ENCODE assay signal across 8 cellular contexts in genomic region chr5:132370241-132370820, GRCh38. TPM values are rescaled to one million over a fixed set of nuclear protein-coding genes. Genes with fewer than 3 reads are reported as not detected.
DNase-seq lines count a peak whose midpoint lies in the region; ATAC-seq, FAIRE-seq and TF ChIP-seq lines count a peak whose summit lies in the region.

No MANE protein-coding gene starts in this region.

- H3K4me1 Mint-ChIP-seq in astrocyte (ENCODE audit: low read depth, unreplicated experiment) = peaks cover 8% of the 10 kb centered on the region

- peak overlapping the region; percentile 98 for H2AFZ ChIP-seq in astrocyte (ENCODE audit: low read depth, low read length)

- H3K4me3 ChIP-seq in HUES6 (ENCODE audit: low read depth, low read length) = peak overlapping the region; percentile 82
- H3K4me3 ChIP-seq in astrocyte (ENCODE audit: insufficient read depth, low read depth, low read length) = peak overlapping the region; percentile 71
- H3K4me3 ChIP-seq in kidney epithelial cell (ENCODE audit: low read depth, low read length) = peak overlapping the region; percentile 62
- peak overlapping the region; percentile 74 to 86 (median 77) for H3K4me3 ChIP-seq in subcutaneous abdominal adipose tissue (ENCODE audit: low read depth in 1 of 5, low read length in 5 of 5)

- ATAC-seq in HG03175 (IDR thresholded peaks at IDR 0.05; ENCODE audit: unreplicated experiment) = no peak

- DNase-seq in astrocyte (ENCODE audit: low read depth) (no peak), kidney epithelial cell (ENCODE audit: low read depth) (no peak), NCI-H69 (lab: John Stamatoyannopoulos, UW) (no peak), COLO668 (lab: John Stamatoyannopoulos, UW; ENCODE audit: unreplicated experiment) (no peak), NCI-H1417 treated with DMSO at 0.1 percent for 48 hours (lab: John Stamatoyannopoulos, UW) (no peak)

- H3K27ac ChIP-seq in HUES6 (ENCODE audit: low read depth, low read length) = no peak overlapping the region
- H3K27ac ChIP-seq in astrocyte (ENCODE audit: low read depth, low read length) = no peak overlapping the region
- peak overlapping the region; percentile 67 for H3K27ac ChIP-seq in subcutaneous abdominal adipose tissue (ENCODE audit: low read depth, low read length)

- no peak overlapping the region for H3K27ac Mint-ChIP-seq in astrocyte (ENCODE audit: unreplicated experiment)

- no peaks in the 10 kb centered on the region for H3K9me3 Mint-ChIP-seq in astrocyte (ENCODE audit: unreplicated experiment)

- peaks cover 3% of the 10 kb centered on the region for H3K36me3 Mint-ChIP-seq in astrocyte (ENCODE audit: low read depth, unreplicated experiment)

- FAIRE-seq in astrocyte (lab: Jason Lieb, UNC) = no peak

- H3K27me3 ChIP-seq in HUES6 (ENCODE audit: control insufficient read depth, insufficient read depth, low read length) (peaks cover 22% of the 10 kb centered on the region), astrocyte (ENCODE audit: insufficient read depth, low read length) (no peaks in the 10 kb centered on the region), kidney epithelial cell (ENCODE audit: control insufficient read depth, insufficient read depth, low read length) (no peaks in the 10 kb centered on the region), subcutaneous abdominal adipose tissue (ENCODE audit: control insufficient read depth in 5 of 5, insufficient read depth in 4 of 5, low read length in 5 of 5) (no peaks in the 10 kb centered on the region)

- no peaks in the 10 kb centered on the region for H3K27me3 Mint-ChIP-seq in astrocyte (ENCODE audit: low read depth, unreplicated experiment)

- TF ChIP-seq CTCF in astrocyte (IDR thresholded peaks at IDR 0.05; ENCODE audit: insufficient read depth, low read depth, low read length) (no peak), kidney epithelial cell (IDR thresholded peaks at IDR 0.05; ENCODE audit: insufficient read depth, low read length, poor library complexity, severe bottlenecking) (no peak)

- peak overlapping the region; percentile 80 for H3K4me2 ChIP-seq in astrocyte (ENCODE audit: low read length)

- H3K9me3 ChIP-seq in HUES6 (ENCODE audit: control insufficient read depth, insufficient read depth, low read depth, low read length) (no peaks in the 10 kb centered on the region), astrocyte (ENCODE audit: insufficient read depth, low read depth, low read length) (no peaks in the 10 kb centered on the region), subcutaneous abdominal adipose tissue (ENCODE audit: control insufficient read depth in 5 of 5, low read length in 5 of 5) (no peaks in the 10 kb centered on the region)

- peaks cover 4% of the 10 kb centered on the region; the same call in 1 of the 2 replicates for H3K4me1 ChIP-seq in HUES6 (ENCODE audit: control insufficient read depth, insufficient read depth, low read length)
- H3K4me1 ChIP-seq in astrocyte (ENCODE audit: insufficient read depth, low read length) = peaks cover 6% of the 10 kb centered on the region
- peaks cover 2 to 48% (median 39%) of the 10 kb centered on the region in 5 donors for H3K4me1 ChIP-seq in subcutaneous abdominal adipose tissue (ENCODE audit: control insufficient read depth in 5 of 5, insufficient read depth in 5 of 5, low read length in 5 of 5)

- H3K79me2 ChIP-seq in astrocyte (ENCODE audit: insufficient read depth, low read length) = no peaks in the 10 kb centered on the region

- H3K9ac ChIP-seq in HUES6 (ENCODE audit: low read length) (peak overlapping the region; percentile 39), astrocyte (ENCODE audit: low read length) (peak overlapping the region; percentile 83), subcutaneous abdominal adipose tissue (ENCODE audit: low read length in 5 of 5) (peak overlapping the region in 4 of 5 donors; percentile 50 to 85 (median 82))

- H3K36me3 ChIP-seq in HUES6 (ENCODE audit: control insufficient read depth, insufficient read depth, low read length) (no peaks in the 10 kb centered on the region), astrocyte (ENCODE audit: insufficient read depth, low read length) (no peaks in the 10 kb centered on the region), kidney epithelial cell (ENCODE audit: control insufficient read depth, insufficient read depth, low read length) (no peaks in the 10 kb centered on the region), subcutaneous abdominal adipose tissue (ENCODE audit: control insufficient read depth in 5 of 5, insufficient read depth in 5 of 5, low read length in 5 of 5) (no peaks in the 10 kb centered on the region)

- peak overlapping the region; percentile 85 for H3K4me3 Mint-ChIP-seq in astrocyte (ENCODE audit: unreplicated experiment)

- no peaks in the 10 kb centered on the region for H4K20me1 ChIP-seq in astrocyte (ENCODE audit: insufficient read depth, low read length)

RNA-seq across cellular contexts. Expression of gene SLC22A5, which starts 0.8 kb away (rescaled TPM):
- total RNA-seq in astrocyte (5.8 and 8.3 TPM in 2 replicates), kidney epithelial cell (13.2 and 19.1 TPM in 2 replicates)
